In genomic region chr10:72218329-72218728, GRCh38 we compare ENCODE assay signal across 8 cellular contexts. TPM values are rescaled to one million over a fixed set of nuclear protein-coding genes. Genes with fewer than 3 reads are reported as not detected.
DNase-seq lines count a peak whose midpoint lies in the region; ATAC-seq, FAIRE-seq and TF ChIP-seq lines count a peak whose summit lies in the region.

No MANE protein-coding gene starts in this region.

- no peak for FAIRE-seq in kidney (lab: Jason Lieb, UNC)

- H3K4me1 Mint-ChIP-seq in Calu3 (ENCODE audit: low read depth, unreplicated experiment): peaks cover 31% of the 10 kb centered on the region

- in situ Hi-C loops in GM23248 (cut with MboI): loop anchor here (25.0 kb wide), 1 partner anchor 281 kb away; no protein-coding TSS in a partner anchor

- H3K27ac ChIP-seq in coronary artery (peak overlapping the region; percentile 66 to 80), psoas muscle (peak overlapping the region; percentile 97), GM23248 (no peak overlapping the region), kidney (ENCODE audit: low read depth in 2 of 2, low read length in 2 of 2) (peak overlapping the region in 1 of 2 donors; percentile 70)

- no peaks in the 10 kb centered on the region for H3K27me3 Mint-ChIP-seq in Calu3 (ENCODE audit: unreplicated experiment)

- H2AFZ ChIP-seq in GM23248: no peak overlapping the region

- TF ChIP-seq CTCF in Calu3 (IDR thresholded peaks at IDR 0.05; ENCODE audit: unreplicated experiment) (no peak), coronary artery (IDR thresholded peaks at IDR 0.05) (no peak), psoas muscle (IDR thresholded peaks at IDR 0.05) (no peak), kidney (IDR thresholded peaks at IDR 0.05; ENCODE audit: borderline replicate concordance, extremely low read depth, insufficient read depth) (no peak)

- intact Hi-C loops in Calu3 (cut with micrococcal nuclease; ENCODE audit: unreplicated experiment): loop anchor here (10.0 kb wide), 1 partner anchor 324 kb away; no protein-coding TSS in a partner anchor
- intact Hi-C loops in psoas muscle (cut with DNase I): loop anchor here in 1 of 2 donors (5.0 kb wide), 1 partner anchor 114 kb away; no protein-coding TSS in a partner anchor
- intact Hi-C loops in kidney (cut with DNase I): no loop called here

- DNase-seq in Calu3 (no peak), MV-4-11 (lab: John Stamatoyannopoulos, UW) (peak; percentile 63), coronary artery (ENCODE audit: low spot score) (no peak), psoas muscle (no peak), GM23248 (no peak), kidney (no peak), NCI-H524 treated with DMSO at 0.1 percent for 48 hours (lab: John Stamatoyannopoulos, UW) (no peak)
- no peak for DNase-seq in activated CD4-positive, alpha-beta T cell treated with anti-CD3 and anti-CD28 coated beads for 48 hours

- H3K9ac ChIP-seq in GM23248: no peak overlapping the region
- no peak overlapping the region for H3K9ac ChIP-seq in kidney (ENCODE audit: low read length in 2 of 2)

- H3K36me3 ChIP-seq in psoas muscle (ENCODE audit: insufficient read depth in 1 of 2, low read depth in 1 of 2): peaks cover 0 to 16% of the 10 kb centered on the region in 2 donors
- no peaks in the 10 kb centered on the region for H3K36me3 ChIP-seq in GM23248 (ENCODE audit: low read depth)
- H3K36me3 ChIP-seq in kidney (ENCODE audit: control insufficient read depth in 1 of 2, insufficient read depth in 2 of 2, low read length in 2 of 2): peaks cover 0 to 5% of the 10 kb centered on the region in 2 donors

- H3K4me2 ChIP-seq in GM23248 (ENCODE audit: unreplicated experiment): no peak overlapping the region

- peaks cover 64% of the 10 kb centered on the region for H3K36me3 Mint-ChIP-seq in Calu3 (ENCODE audit: insufficient read depth, unreplicated experiment)

- H3K9me3 Mint-ChIP-seq in Calu3 (ENCODE audit: low read depth, unreplicated experiment): no peaks in the 10 kb centered on the region

- H3K27ac Mint-ChIP-seq in Calu3 (ENCODE audit: unreplicated experiment): peak overlapping the region; percentile 6

- WGBS in psoas muscle, 3 donors: 16 to 45% (median 32%) methylated on average over 1 of the region's 1 CpG
- 93 to 96% methylated on average over 1 of the region's 1 CpG for WGBS in GM23248 (ENCODE audit: low coverage in 1 of 2, low lambda C conversion rate in 2 of 2, missing lambda C conversion rate in 2 of 2), 2 experiments

- peaks cover 52% of the 10 kb centered on the region for H3K79me2 ChIP-seq in GM23248 (ENCODE audit: insufficient read depth)

- no peaks in the 10 kb centered on the region for H4K20me1 ChIP-seq in GM23248 (ENCODE audit: insufficient read depth)

- H3K4me3 ChIP-seq in coronary artery (peak overlapping the region; percentile 23), psoas muscle (peak overlapping the region; percentile 78), GM23248 (no peak overlapping the region), kidney (ENCODE audit: low read length in 2 of 2) (peak overlapping the region in 1 of 2 donors; percentile 2)

- H3K27me3 ChIP-seq in psoas muscle (ENCODE audit: insufficient read depth in 3 of 3, low read length in 2 of 3) (no peaks in the 10 kb centered on the region), GM23248 (replicated peaks; ENCODE audit: insufficient read depth) (no peaks in the 10 kb centered on the region)

- no peaks in the 10 kb centered on the region for H3K9me3 ChIP-seq in psoas muscle
- no peaks in the 10 kb centered on the region for H3K9me3 ChIP-seq in GM23248 (ENCODE audit: low read depth)
- no peaks in the 10 kb centered on the region for H3K9me3 ChIP-seq in kidney (ENCODE audit: control insufficient read depth in 1 of 2, low read length in 2 of 2)

- H3F3A ChIP-seq in GM23248 (ENCODE audit: insufficient read depth): no peaks in the 10 kb centered on the region; the same call in 1 of the 2 replicates

- BruUV-seq in Calu3 (replicated peaks; lab: Mats Ljungman, UMichigan): TSS peak; percentile 4

- H3K4me3 Mint-ChIP-seq in Calu3 (ENCODE audit: low read depth, unreplicated experiment): peak overlapping the region; percentile 97

- CTCF ChIA-PET in Calu3 (lab: Charles Lee): interaction anchor here (0.6 to 1.5 kb wide), 4 partner anchors 20 to 170 kb away, joined by 3 to 5 read pairs (median 4); no protein-coding TSS in a partner anchor

- H3K4me1 ChIP-seq in psoas muscle (peaks cover 75% of the 10 kb centered on the region), GM23248 (ENCODE audit: insufficient read depth) (peaks cover 16% of the 10 kb centered on the region; the same call in 1 of the 2 replicates), kidney (ENCODE audit: control insufficient read depth in 1 of 2, insufficient read depth in 1 of 2, low read depth in 1 of 2, low read length in 2 of 2) (peaks cover 6 to 19% of the 10 kb centered on the region in 2 donors)

- ATAC-seq in psoas muscle: no peak

- H3K9me2 ChIP-seq in GM23248 (ENCODE audit: insufficient read depth): no peaks in the 10 kb centered on the region

RNA-seq across cellular contexts. Expression of gene ASCC1, which starts 2.3 kb away (rescaled TPM):
- total RNA-seq in Calu3 (2022) (51.3 and 59.3 TPM in 2 replicates), psoas muscle (10 to 100 TPM; 15.3 to 22.4 (median 19.4) TPM), kidney (36.1 TPM)
- polyA plus RNA-seq in psoas muscle (10 to 100 TPM; 17.9 to 37.0 (median 19.3) TPM), GM23248 (2016; fragmentation: Nextera tagmentation; extraction: Ambion mirVana) (26.6 and 30.0 TPM in 2 replicates), kidney (ENCODE audit: insufficient read depth, low read depth, low replicate concordance) (24.0 TPM)
- total RNA-seq in GM23248 (2014; rRNA removed; shearing (Covaris generic)): 21.5 and 25.2 TPM in 2 replicates

RNA-seq across cellular contexts. Expression of gene ANAPC16, which starts 2.5 kb away (rescaled TPM):
- total RNA-seq in Calu3 (2022) (118 and 119 TPM in 2 replicates), psoas muscle (100 to 1,000 TPM in 3 of 4 donors, 10 to 100 TPM in 1; 80.3 to 144 (median 119) TPM), kidney (132 TPM)
- polyA plus RNA-seq in psoas muscle (100 to 1,000 TPM in 2 of 3 donors, 10 to 100 TPM in 1; 60.1 to 184 (median 167) TPM), GM23248 (2016; fragmentation: Nextera tagmentation; extraction: Ambion mirVana) (97.9 and 101 TPM in 2 replicates), kidney (ENCODE audit: insufficient read depth, low read depth, low replicate concordance) (210 TPM)
- 61.1 and 69.6 TPM in 2 replicates for total RNA-seq in GM23248 (2014; rRNA removed; shearing (Covaris generic))

RNA-seq across cellular contexts. Expression of gene DDIT4, which starts 55.4 kb away (rescaled TPM):
- total RNA-seq in Calu3 (2022): 294 and 326 TPM in 2 replicates
- total RNA-seq in psoas muscle: 100 to 1,000 TPM in 1 of 4 donors, 10 to 100 TPM in 3; 16.1 to 220 (median 65.4) TPM
- 100 to 1,000 TPM; 114 to 744 (median 487) TPM for polyA plus RNA-seq in psoas muscle
- total RNA-seq in GM23248 (2014; rRNA removed; shearing (Covaris generic)): 188 and 199 TPM in 2 replicates
- polyA plus RNA-seq in GM23248 (2016; fragmentation: Nextera tagmentation; extraction: Ambion mirVana): 144 and 155 TPM in 2 replicates
- 292 TPM for total RNA-seq in kidney
- 96.9 TPM for polyA plus RNA-seq in kidney (ENCODE audit: insufficient read depth, low read depth, low replicate concordance)
